Comparison of ENCODE assay signal across 30 cellular contexts in the genomic region with DNA sequence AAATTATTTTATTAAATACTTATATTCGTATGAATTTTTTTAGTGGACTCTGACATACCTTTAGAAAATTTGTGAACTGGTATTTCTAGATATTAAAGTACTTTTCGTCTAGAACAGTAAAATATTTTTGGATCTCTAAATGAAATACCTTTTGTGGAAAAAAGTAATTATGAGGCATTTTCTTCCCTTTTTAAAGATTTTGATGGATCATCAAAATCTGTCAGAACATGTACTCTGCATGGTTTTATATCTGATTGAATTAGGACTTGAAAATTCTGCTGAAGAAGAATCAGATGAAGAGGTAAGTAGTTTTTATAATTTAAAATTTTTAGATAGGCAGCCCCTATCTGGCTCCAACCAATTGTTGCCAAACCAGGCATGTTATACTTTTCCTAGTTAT.
"Had no signal": no experiment of that assay in that cellular context is flagged by ENCODE, and none has a peak within 500 bp of the region (broad histone marks: within the 10 kb centered on the region; RNA-seq: fewer than 3 reads in every experiment).

No MANE protein-coding gene starts in this region.

- H3K27me3 Mint-ChIP-seq: naive thymus-derived CD8-positive, alpha-beta T cell; stimulated activated naive CD8-positive, alpha-beta T cell treated with anti-CD3 and anti-CD28 coated beads, Interleukin-15, Interleukin-2, amounts not matched to agents 100 ng/mL and 50 ng/mL, for 24 hours had no signal

- H3K27ac ChIP-seq: left lung, lower lobe of right lung, pancreas, prostate gland, right atrium auricular region, skin epidermis, spleen, suprapubic skin, thoracic aorta, tibial artery, upper lobe of right lung had no signal

- H3K4me3 ChIP-seq: left lung, lower lobe of right lung, pancreas, prostate gland, right atrium auricular region, skin epidermis, spleen, suprapubic skin, thoracic aorta, tibial artery, upper lobe of right lung had no signal

- H3K4me3 Mint-ChIP-seq: immature natural killer cell; naive thymus-derived CD8-positive, alpha-beta T cell; nephron; neural crest cell; stimulated activated effector memory CD8-positive, alpha-beta T cell treated with anti-CD3 and anti-CD28 coated beads, Interleukin-12 subunit alpha, Interleukin-12 subunit beta, amount 100 ng/mL, for 72 hours; stimulated activated naive CD8-positive, alpha-beta T cell treated with anti-CD3 and anti-CD28 coated beads, Interleukin-15, Interleukin-2, amounts not matched to agents 100 ng/mL and 50 ng/mL, for 24 hours had no signal

- H3K4me1 Mint-ChIP-seq: nephron; neural crest cell; stimulated activated effector memory CD8-positive, alpha-beta T cell treated with anti-CD3 and anti-CD28 coated beads, Interleukin-12 subunit alpha, Interleukin-12 subunit beta, amount 100 ng/mL, for 72 hours had no signal

- H3K36me3 ChIP-seq: prostate gland had no signal

- H3K27me3 ChIP-seq: left lung, pancreas, right atrium auricular region, spleen, suprapubic skin, tibial artery, upper lobe of right lung had no signal

- H3K9me3 ChIP-seq: left lung, lower lobe of right lung, pancreas, prostate gland, right atrium auricular region, spleen, suprapubic skin, thoracic aorta, tibial artery, upper lobe of right lung had no signal

- ATAC-seq: left cardiac atrium; left lung; lower lobe of right lung; naive thymus-derived CD8-positive, alpha-beta T cell; pancreas; sciatic nerve; upper lobe of right lung had no signal

- H3K27ac Mint-ChIP-seq: immature natural killer cell; naive thymus-derived CD8-positive, alpha-beta T cell; nephron; stimulated activated effector memory CD8-positive, alpha-beta T cell treated with anti-CD3 and anti-CD28 coated beads, Interleukin-12 subunit alpha, Interleukin-12 subunit beta, amount 100 ng/mL, for 72 hours had no signal

- H3K4me1 ChIP-seq: left lung, lower lobe of right lung, prostate gland, spleen, suprapubic skin, tibial artery, upper lobe of right lung had no signal

- DNase-seq: hypothalamus; immature natural killer cell; islet precursor cell; kidney glomerular epithelial cell; left cardiac atrium; left lung; lower lobe of right lung; mammary epithelial cell; mesenchymal stem cell; naive thymus-derived CD8-positive, alpha-beta T cell; nucleus accumbens; pancreas; posterior cingulate gyrus; spleen; stimulated activated CD4-positive, alpha-beta T cell treated with anti-CD3 and anti-CD28 coated beads, Interleukin-4, amount 100 ng/mL, for 24 hours; stimulated activated naive CD4-positive, alpha-beta T cell; tibial artery; trophoblast cell; upper lobe of right lung had no signal

- H3K9me3 Mint-ChIP-seq: immature natural killer cell; naive thymus-derived CD8-positive, alpha-beta T cell; nephron; neural crest cell; stimulated activated effector memory CD8-positive, alpha-beta T cell treated with anti-CD3 and anti-CD28 coated beads, Interleukin-12 subunit alpha, Interleukin-12 subunit beta, amount 100 ng/mL, for 72 hours; stimulated activated naive CD8-positive, alpha-beta T cell treated with anti-CD3 and anti-CD28 coated beads, Interleukin-15, Interleukin-2, amounts not matched to agents 100 ng/mL and 50 ng/mL, for 24 hours had no signal

- FAIRE-seq: urothelium cell line had no signal
